ENCODE assay signal across 10 cellular contexts in the genomic region with DNA sequence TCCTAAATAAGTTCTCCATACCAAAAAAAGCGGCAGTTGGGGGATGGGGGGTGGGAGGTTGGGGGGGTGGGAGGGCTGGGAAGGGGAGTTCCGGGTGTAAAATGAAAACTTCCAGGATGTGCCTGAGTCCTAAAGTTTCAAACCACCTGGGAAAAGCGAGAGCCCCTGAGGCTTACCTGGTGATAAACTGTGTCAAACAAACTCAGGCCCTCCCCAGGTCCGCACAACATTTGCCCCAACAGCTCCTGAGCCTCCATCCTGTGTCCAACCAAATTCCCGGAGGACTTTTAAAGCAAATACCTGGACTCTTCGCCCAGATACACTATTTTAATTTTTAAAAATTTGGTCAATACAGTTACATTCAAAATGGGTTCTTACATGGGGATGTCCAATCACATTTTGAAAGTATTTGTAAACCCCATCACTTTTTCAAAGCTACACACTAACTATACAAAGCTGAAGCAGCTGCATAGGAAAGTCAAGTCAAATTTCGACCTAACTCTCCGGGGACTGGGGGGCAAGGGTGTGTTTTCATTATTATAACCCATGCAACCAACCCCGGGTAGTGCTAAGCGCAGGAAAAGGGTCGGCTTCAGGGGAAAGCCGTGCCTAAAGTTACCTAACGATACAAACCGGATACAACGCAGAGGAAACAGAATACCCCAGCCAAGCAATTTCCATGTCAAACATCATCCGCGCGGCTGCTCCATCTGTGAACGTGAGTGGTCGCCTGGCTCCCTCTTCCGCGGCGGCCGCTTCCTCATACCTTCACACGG. TPM values are rescaled to one million over a fixed set of nuclear protein-coding genes. Genes with fewer than 3 reads are reported as not detected.
DNase-seq lines count a peak whose midpoint lies in the region; ATAC-seq and TF ChIP-seq lines count a peak whose summit lies in the region.
"Had no signal": no experiment of that assay in that cellular context is flagged by ENCODE, and none has a peak within 500 bp of the region (broad histone marks: within the 10 kb centered on the region; RNA-seq: fewer than 3 reads in every experiment).

No MANE protein-coding gene starts in this region.

- H3K27ac ChIP-seq in SK-N-SH (ENCODE audit: low read depth in 2 of 2, low read length in 1 of 2) (no peak overlapping the region), OCI-LY3 (ENCODE audit: low read length) (peak overlapping the region; percentile 59), endodermal cell (ENCODE audit: low read depth, low read length) (no peak overlapping the region), gastrocnemius medialis (no peak overlapping the region), ovary (no peak overlapping the region)

- H3K27me3 ChIP-seq in SK-N-SH (ENCODE audit: insufficient read depth): peaks cover 89% of the 10 kb centered on the region
- no peaks in the 10 kb centered on the region for H3K27me3 ChIP-seq in OCI-LY3 (ENCODE audit: low read depth, low read length)
- peaks cover 100% of the 10 kb centered on the region for H3K27me3 ChIP-seq in endodermal cell (ENCODE audit: control insufficient read depth, insufficient read depth, low read length, poor library complexity, severe bottlenecking)
- H3K27me3 ChIP-seq in gastrocnemius medialis: peaks cover 96 to 100% (median 100%) of the 10 kb centered on the region in 3 donors
- H3K27me3 ChIP-seq in ovary: peaks cover 10% of the 10 kb centered on the region

- H3K4me2 ChIP-seq in SK-N-SH: no peak overlapping the region
- H3K4me2 ChIP-seq in OCI-LY3 (ENCODE audit: low read length): peak overlapping the region; percentile 87

- H3K79me2 ChIP-seq in SK-N-SH (ENCODE audit: insufficient read depth) (no peaks in the 10 kb centered on the region), OCI-LY3 (ENCODE audit: low read length) (no peaks in the 10 kb centered on the region; the same call in 1 of the 2 replicates)

- no peak for TF ChIP-seq RAD21 in SK-N-SH (IDR thresholded peaks at IDR 0.05; ENCODE audit: low read length)

- DNase-seq in SK-N-SH: peak; percentile 34
- peak; percentile 50 for DNase-seq in endodermal cell
- no peak for DNase-seq in gastrocnemius medialis
- DNase-seq in ovary: no peak
- DNase-seq: NCI-H1417 had no signal

- WGBS in SK-N-SH (ENCODE audit: low lambda C conversion rate): 6% methylated on average over 23 of the region's 25 CpGs
- 0% methylated on average over 15 to 23 of the region's 25 CpGs for WGBS in endodermal cell (ENCODE audit: insufficient coverage in 1 of 2, insufficient read length in 1 of 2), 2 experiments
- 4 to 7% (median 6%) methylated on average over 21 to 25 of the region's 25 CpGs for WGBS in ovary, 3 donors

- H3K9ac ChIP-seq in SK-N-SH: no peak overlapping the region
- peak overlapping the region; percentile 63 for H3K9ac ChIP-seq in OCI-LY3 (ENCODE audit: low read length)
- H3K9ac ChIP-seq in endodermal cell (ENCODE audit: extremely low read depth, low read length, poor library complexity, severe bottlenecking): no peak overlapping the region

- H3K4me3 Mint-ChIP-seq in endodermal cell: peak overlapping the region; percentile 70

- TF ChIP-seq CTCF in SK-N-SH (IDR thresholded peaks at IDR 0.05): no peak
- no peak for TF ChIP-seq CTCF in OCI-LY3 (IDR thresholded peaks at IDR 0.05; ENCODE audit: low read depth, low read length)
- no peak for TF ChIP-seq CTCF in endodermal cell (conservative IDR thresholded peaks at IDR 0.05)
- no peak for TF ChIP-seq CTCF in gastrocnemius medialis (IDR thresholded peaks at IDR 0.05 in 4 of 5, conservative IDR thresholded peaks at IDR 0.05 in 1 of 5)
- no peak for TF ChIP-seq CTCF in ovary (IDR thresholded peaks at IDR 0.05)

- H3K36me3 ChIP-seq in SK-N-SH (replicated peaks in 1 of 2; ENCODE audit: control insufficient read depth in 1 of 2, insufficient read depth in 2 of 2, low read length in 1 of 2) (no peaks in the 10 kb centered on the region), OCI-LY3 (replicated peaks; ENCODE audit: low read depth, low read length) (no peaks in the 10 kb centered on the region), endodermal cell (ENCODE audit: control insufficient read depth, insufficient read depth, low read length) (no peaks in the 10 kb centered on the region), gastrocnemius medialis (no peaks in the 10 kb centered on the region), ovary (no peaks in the 10 kb centered on the region)

- TF ChIP-seq EP300 in SK-N-SH (IDR thresholded peaks at IDR 0.05; ENCODE audit: borderline replicate concordance in 1 of 2, low read depth in 1 of 2, low read length in 1 of 2): no peak
- no peak for TF ChIP-seq EP300 in ovary (IDR thresholded peaks at IDR 0.05)

- in situ Hi-C loops in gastrocnemius medialis (cut with MboI; ENCODE audit: low sequenced_read_pairs in 4 of 4): no loop called here

- intact Hi-C loops in gastrocnemius medialis (cut with DNase I; ENCODE audit: low total_unique reads) (no loop called here), ovary (cut with DNase I) (no loop called here)

- H3K9me2 ChIP-seq in SK-N-SH: no peaks in the 10 kb centered on the region

- H3K9me3 ChIP-seq in SK-N-SH (no peaks in the 10 kb centered on the region), OCI-LY3 (ENCODE audit: insufficient read depth, low read length) (no peaks in the 10 kb centered on the region), endodermal cell (ENCODE audit: control insufficient read depth, low read length) (no peaks in the 10 kb centered on the region), gastrocnemius medialis (no peaks in the 10 kb centered on the region), ovary (no peaks in the 10 kb centered on the region)

- no peaks in the 10 kb centered on the region for H3K36me3 Mint-ChIP-seq in endodermal cell (ENCODE audit: low read depth)

- TF ChIP-seq POLR2A in gastrocnemius medialis (IDR thresholded peaks at IDR 0.05): no peak
- no peak for TF ChIP-seq POLR2A in ovary (IDR thresholded peaks at IDR 0.05)

- CTCF ChIA-PET in SK-N-SH (lab: Yijun Ruan, JAX): interaction anchor here (1.4 kb wide), 1 partner anchor 278 kb away, joined by 3 read pairs; no protein-coding TSS in a partner anchor

- H4K20me1 ChIP-seq in SK-N-SH (ENCODE audit: insufficient read depth) (no peaks in the 10 kb centered on the region), OCI-LY3 (ENCODE audit: insufficient read depth, low read length) (no peaks in the 10 kb centered on the region)

- no peak overlapping the region for H3K4me3 ChIP-seq in SK-N-SH (ENCODE audit: low read depth in 2 of 2, low read length in 1 of 2)
- H3K4me3 ChIP-seq in OCI-LY3 (ENCODE audit: low read length): peak overlapping the region; percentile 77
- peak overlapping the region; percentile 80 for H3K4me3 ChIP-seq in endodermal cell (ENCODE audit: low read length)
- peak overlapping the region in 3 of 4 donors; percentile 18 to 65 (median 53) for H3K4me3 ChIP-seq in gastrocnemius medialis
- no peak overlapping the region for H3K4me3 ChIP-seq in ovary

- no peaks in the 10 kb centered on the region for H3K9me3 Mint-ChIP-seq in endodermal cell

- no peak overlapping the region for H3K27ac Mint-ChIP-seq in endodermal cell

- POLR2A ChIA-PET in SK-N-SH (lab: Yijun Ruan, JAX): no interaction called here

- peaks cover 73% of the 10 kb centered on the region for H3K4me1 Mint-ChIP-seq in endodermal cell

- H3K4me1 ChIP-seq in SK-N-SH (ENCODE audit: control insufficient read depth in 1 of 2, insufficient read depth in 2 of 2, low read depth in 1 of 2, low read length in 1 of 2) (no peaks in the 10 kb centered on the region; a peak in 1 of 4 replicates), OCI-LY3 (ENCODE audit: low read length) (peaks cover 39% of the 10 kb centered on the region), endodermal cell (ENCODE audit: control insufficient read depth, insufficient read depth, low read length) (peaks cover 16% of the 10 kb centered on the region), gastrocnemius medialis (peaks cover 25 to 31% of the 10 kb centered on the region in 2 donors), ovary (ENCODE audit: insufficient read depth) (peaks cover 18% of the 10 kb centered on the region)

- peaks cover 89% of the 10 kb centered on the region for H3K27me3 Mint-ChIP-seq in endodermal cell (ENCODE audit: insufficient read depth)

- H3F3A ChIP-seq in SK-N-SH (replicated peaks; ENCODE audit: insufficient read depth): no peaks in the 10 kb centered on the region

- ATAC-seq in SK-N-SH treated with all-trans-retinoic acid at 6 μM for 48 hours (no peak), gastrocnemius medialis (no peak), GM21528 (IDR thresholded peaks at IDR 0.05; ENCODE audit: low FRiP score, unreplicated experiment) (no peak), GM21737 (IDR thresholded peaks at IDR 0.05; ENCODE audit: unreplicated experiment) (no peak)

- H2AFZ ChIP-seq in SK-N-SH (ENCODE audit: low read depth) (no peak overlapping the region), OCI-LY3 (ENCODE audit: low read depth, low read length) (peak overlapping the region; percentile 51)

TF ChIP-seq in SK-N-SH, 30 proteins besides CTCF, POLR2A, EP300 and RAD21 (continues in another document):
- TF ChIP-seq RCOR1 (IDR thresholded peaks at IDR 0.05; ENCODE audit: low read length) (no peak), RXRA (IDR thresholded peaks at IDR 0.05; ENCODE audit: borderline replicate concordance, low read depth) (no peak), TEAD4 (IDR thresholded peaks at IDR 0.05; ENCODE audit: borderline replicate concordance, insufficient read depth) (no peak), FOXJ3 (CRISPR knock-in tag; IDR thresholded peaks at IDR 0.05) (no peak), GABPA (IDR thresholded peaks at IDR 0.05; ENCODE audit: low read depth) (no peak), ELF1 (IDR thresholded peaks at IDR 0.05) (no peak)

TF ChIP-seq in SK-N-SH treated with all-trans-retinoic acid at 6 μM for 48 hours, 23 proteins besides CTCF, POLR2A, EP300 and RAD21 (continues in another document):
- TF ChIP-seq ZFP3 (CRISPR knock-in tag; IDR thresholded peaks at IDR 0.05): no peak
- no peak for TF ChIP-seq ESRRG (CRISPR knock-in tag; IDR thresholded peaks at IDR 0.05)
- no peak for TF ChIP-seq CREB5 (CRISPR knock-in tag; IDR thresholded peaks at IDR 0.05; ENCODE audit: low read depth)
- no peak for TF ChIP-seq CSDC2 (CRISPR knock-in tag; IDR thresholded peaks at IDR 0.05)

RNA-seq across cellular contexts. Expression of gene FOXB1, which starts 0.7 kb away (rescaled TPM):
- polyA plus RNA-seq in SK-N-SH (2012; rRNA removed) (not detected in 2 replicates), ovary (not detected)
- not detected in 2 replicates for polyA plus RNA-seq in SK-N-SH (2012; cell fraction: cytosol; rRNA removed)
- polyA plus RNA-seq in SK-N-SH (2012; cell fraction: nucleus; rRNA removed): not detected in 2 replicates
- total RNA-seq in endodermal cell (under 1 TPM in 1 of 2 donors, not detected in 1; 0.73 TPM), gastrocnemius medialis (not detected), ovary (under 1 TPM in 1 of 7 donors, not detected in 6; 0.24 TPM)
- polyA plus RNA-seq in endodermal cell (2013, experiment 1 of 2): 10.3 TPM
- 8.7 TPM for polyA plus RNA-seq in endodermal cell (2013, experiment 2 of 2)
- total RNA-seq: SK-MEL-5 had no signal

Comparison
In these comparisons a context has a peak if more than half of its experiments do, and no peak if none do; other contexts are left out.
1. DNase-seq: peak in SK-N-SH (single experiment) and endodermal cell (single experiment); none in gastrocnemius medialis (0 of 2) and ovary (0 of 5).
2. H3K4me3 ChIP-seq: peak in OCI-LY3 (single experiment), endodermal cell (single experiment) and gastrocnemius medialis (3 of 4); none in SK-N-SH (0 of 2) and ovary (single experiment).